In the genomic region with DNA sequence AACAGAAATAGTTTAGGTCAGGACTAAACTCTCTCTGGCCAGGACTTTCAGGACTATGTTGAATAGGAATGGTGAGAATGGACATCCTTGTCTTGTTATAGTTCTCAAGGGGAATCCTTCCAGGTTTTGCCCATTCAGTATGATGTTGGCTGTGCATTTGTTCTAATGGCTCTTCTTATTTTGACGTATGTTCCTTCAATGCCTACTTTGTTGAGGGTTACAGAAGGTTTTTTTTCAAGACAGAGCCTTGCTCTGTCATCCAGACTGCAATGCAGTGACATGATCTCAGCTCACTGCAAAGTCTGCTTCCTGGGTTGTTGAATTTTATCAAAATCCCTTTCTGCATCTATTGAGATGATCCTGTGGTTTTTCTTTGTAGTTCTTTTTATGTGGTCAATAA, we compare ENCODE assay signal across 7 cellular contexts.
"Had no signal": no experiment of that assay in that cellular context is flagged by ENCODE, and none has a peak within 500 bp of the region (broad histone marks: within the 10 kb centered on the region; RNA-seq: fewer than 3 reads in every experiment).

No MANE protein-coding gene starts in this region.

- H3K9me3 Mint-ChIP-seq: HFFc6 had no signal

- ATAC-seq: HCT116, HepG2 had no signal

- H3K4me3 Mint-ChIP-seq: HFFc6, IgD-negative memory B cell had no signal

- H3K27ac Mint-ChIP-seq: HFFc6, IgD-negative memory B cell had no signal

- H3K36me3 Mint-ChIP-seq: IgD-negative memory B cell had no signal

- H3K4me1 Mint-ChIP-seq: IgD-negative memory B cell had no signal

- DNase-seq: GM23248, GOT3, H7, HFFc6 had no signal
